In the genomic region with DNA sequence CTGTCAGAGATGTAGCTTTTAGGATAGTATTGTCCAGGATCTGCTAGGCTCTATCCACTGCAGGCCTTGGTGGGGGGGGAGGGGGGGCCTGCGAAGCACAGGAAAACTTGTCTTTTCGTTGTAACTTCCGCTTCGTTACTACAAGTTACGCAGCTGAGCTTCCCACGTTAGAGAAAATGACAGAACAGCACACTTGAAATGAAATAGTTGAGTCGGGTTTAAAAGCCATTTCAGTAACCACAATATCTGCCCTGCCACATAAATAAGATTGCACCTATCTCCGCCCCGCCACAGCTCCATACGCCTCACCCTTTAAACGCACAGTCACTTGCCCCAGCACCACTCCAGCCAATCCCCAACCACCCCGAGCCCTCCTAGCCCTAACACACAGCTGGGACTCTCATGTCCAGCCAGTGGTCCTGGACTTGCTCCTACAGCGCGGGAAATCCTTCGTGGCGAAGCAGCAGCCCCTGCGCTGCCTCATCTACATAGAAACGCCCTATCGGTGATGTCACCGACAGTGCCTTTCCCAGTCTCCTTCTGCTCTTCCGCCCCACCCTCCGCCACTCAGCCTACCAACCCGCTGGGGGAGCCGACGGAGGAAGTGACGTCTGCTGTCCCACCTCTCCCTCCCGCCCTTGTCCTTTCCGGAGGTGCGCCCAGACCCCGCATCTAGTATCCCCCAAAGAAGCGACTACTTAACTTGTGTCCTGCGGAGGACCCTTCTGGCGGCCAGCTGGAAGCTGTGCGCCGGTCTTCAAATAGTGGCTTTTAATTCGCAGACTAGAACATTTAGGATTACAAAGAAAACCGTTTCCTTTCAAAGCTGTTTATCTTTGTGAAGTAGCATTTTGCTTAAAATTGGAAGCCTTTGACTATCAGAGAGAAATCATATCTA, we compare ENCODE assay signal across 8 cellular contexts. TPM values are rescaled to one million over a fixed set of nuclear protein-coding genes. Genes with fewer than 3 reads are reported as not detected.
DNase-seq lines count a peak whose midpoint lies in the region; ATAC-seq and TF ChIP-seq lines count a peak whose summit lies in the region.
"Not testable (repeated sequence)": the region's sequence is repeated elsewhere in the genome, so short reads cannot be mapped to it uniquely, and the experiment has no call there.

No MANE protein-coding gene starts in this region.

- POLR2A ChIA-PET in Caco-2 (lab: Charles Lee), result not testable (repeated sequence)
- POLR2A ChIA-PET in RWPE1 (lab: Yijun Ruan, JAX; ENCODE audit: low non-redundant PET), result interaction anchor here (0.6 to 0.8 kb wide), 2 partner anchors 12 to 14 kb away, joined by 3 to 4 read pairs; no protein-coding TSS in a partner anchor

- H3K27ac Mint-ChIP-seq in Caco-2 (ENCODE audit: unreplicated experiment), result peak overlapping the region; percentile 96

- H3K9me3 ChIP-seq in Caco-2; esophagus squamous epithelium; mononuclear cell (ENCODE audit: low read depth, low read length): not testable (repeated sequence)

- not testable (repeated sequence) for BruUV-seq in Caco-2 (replicated peaks; lab: Mats Ljungman, UMichigan)

- H3K36me3 ChIP-seq in Caco-2 (ENCODE audit: control insufficient read depth, insufficient read depth, low read length); esophagus squamous epithelium: not testable (repeated sequence)

- intact Hi-C loops in Caco-2 (cut with micrococcal nuclease; ENCODE audit: unreplicated experiment); esophagus squamous epithelium (cut with DNase I): not testable (repeated sequence)

- not testable (repeated sequence) for H3K4me3 ChIP-seq in Caco-2 (ENCODE audit: low read depth, low read length)
- peak overlapping the region; percentile 22 to 65 (median 45) for H3K4me3 ChIP-seq in esophagus squamous epithelium
- peak overlapping the region; percentile 52 for H3K4me3 ChIP-seq in mononuclear cell (ENCODE audit: low read length)

- peak; percentile 75 for ATAC-seq in GM21390 (IDR thresholded peaks at IDR 0.05; ENCODE audit: unreplicated experiment)

- H3K36me3 Mint-ChIP-seq in Caco-2 (ENCODE audit: insufficient read depth, unreplicated experiment), result not testable (repeated sequence)

- not testable (repeated sequence) for H3K27me3 Mint-ChIP-seq in Caco-2 (ENCODE audit: insufficient read depth, unreplicated experiment)

- not testable (repeated sequence) for H3K27me3 ChIP-seq in Caco-2 (replicated peaks; ENCODE audit: control insufficient read depth, insufficient read depth, low read length)
- H3K27me3 ChIP-seq in esophagus squamous epithelium, result peaks cover 0 to 25% (median 0%) of the 10 kb centered on the region in 4 donors
- peaks cover 12% of the 10 kb centered on the region for H3K27me3 ChIP-seq in mononuclear cell (ENCODE audit: insufficient read depth, low read length)

- H3K4me3 Mint-ChIP-seq in Caco-2 (ENCODE audit: unreplicated experiment), result peak overlapping the region; percentile 64

- H3K4me1 Mint-ChIP-seq in Caco-2 (ENCODE audit: low read depth, unreplicated experiment), result not testable (repeated sequence)

- DNase-seq in Caco-2 (peak; percentile 49 to 57), HK-2 (ENCODE audit: unreplicated experiment) (peak; percentile 79)
- DNase-seq in RWPE1 (ENCODE audit: low spot score); esophagus squamous epithelium (lab: John Stamatoyannopoulos, UW): not testable (repeated sequence)
- peak; percentile 53 to 59 for DNase-seq in activated T-helper 1 cell treated with anti-CD3 and anti-CD28 coated beads, Interleukin-2, amount 50 U/mL, for 16 hours (ENCODE audit: low read depth in 1 of 2, low spot score in 1 of 2)
- peak; percentile 41 to 50 for DNase-seq in stimulated activated CD8-positive, alpha-beta memory T cell treated with anti-CD3 and anti-CD28 coated beads, Interleukin-15, amount 100 ng/mL, for 4 hours (ENCODE audit: low read depth in 2 of 2)

- TF ChIP-seq POLR2A in esophagus squamous epithelium (IDR thresholded peaks at IDR 0.05), result peak in 3 of 4 donors; percentile 60 to 86 (median 74)

- CTCF ChIA-PET in Caco-2 (lab: Charles Lee); RWPE1 (lab: Yijun Ruan, JAX): not testable (repeated sequence)

- peak overlapping the region; percentile 99 for H3K27ac ChIP-seq in RWPE1
- peak overlapping the region; percentile 80 to 99 (median 90) for H3K27ac ChIP-seq in esophagus squamous epithelium

- not testable (repeated sequence) for H3K4me1 ChIP-seq in Caco-2
- H3K4me1 ChIP-seq in esophagus squamous epithelium, result peaks cover 5 to 15% (median 8%) of the 10 kb centered on the region in 3 donors
- peaks cover 24% of the 10 kb centered on the region for H3K4me1 ChIP-seq in mononuclear cell (ENCODE audit: insufficient read depth, low read length)

- H3K9me3 Mint-ChIP-seq in Caco-2 (ENCODE audit: unreplicated experiment), result not testable (repeated sequence)

- TF ChIP-seq CTCF in Caco-2 (IDR thresholded peaks at IDR 0.05; ENCODE audit: insufficient read depth in 1 of 2, low read depth in 1 of 2, low read length in 1 of 2, severe bottlenecking in 1 of 2, unreplicated experiment in 1 of 2); RWPE1 (conservative IDR thresholded peaks at IDR 0.05; ENCODE audit: low read depth); esophagus squamous epithelium (IDR thresholded peaks at IDR 0.05): not testable (repeated sequence)

- 2% methylated on average over 21 to 22 of the region's 37 CpGs for WGBS in esophagus squamous epithelium, 2 donors

RNA-seq across cellular contexts. Expression of a gene that starts 46.2 kb away (rescaled TPM):
- total RNA-seq in Caco-2 (2022), result not detected in 2 replicates
- total RNA-seq in esophagus squamous epithelium, result not detected
- total RNA-seq in mononuclear cell, result not detected
